In genomic region chr16:85139888-85140339, GRCh38 we compare ENCODE assay signal across 1 cellular context.
TF ChIP-seq lines count a peak whose summit lies in the region.

No MANE protein-coding gene starts in this region.

TF ChIP-seq in HepG2, 621 proteins besides CTCF, POLR2A, EP300 and RAD21 (continued from another document and continues in another):
- peak; percentile 49; the same call in 1 of the 2 replicates for TF ChIP-seq PRDM10 (CRISPR knock-in tag; IDR thresholded peaks at IDR 0.05; ENCODE audit: low read depth)
- no peak for TF ChIP-seq ZNF160 (CRISPR knock-in tag; IDR thresholded peaks at IDR 0.05)
- no peak for TF ChIP-seq SATB2 (CRISPR knock-in tag; IDR thresholded peaks at IDR 0.05)
- no peak for TF ChIP-seq FOSL1 (CRISPR knock-in tag; IDR thresholded peaks at IDR 0.05; ENCODE audit: borderline replicate concordance)
- TF ChIP-seq, protein P1, sequence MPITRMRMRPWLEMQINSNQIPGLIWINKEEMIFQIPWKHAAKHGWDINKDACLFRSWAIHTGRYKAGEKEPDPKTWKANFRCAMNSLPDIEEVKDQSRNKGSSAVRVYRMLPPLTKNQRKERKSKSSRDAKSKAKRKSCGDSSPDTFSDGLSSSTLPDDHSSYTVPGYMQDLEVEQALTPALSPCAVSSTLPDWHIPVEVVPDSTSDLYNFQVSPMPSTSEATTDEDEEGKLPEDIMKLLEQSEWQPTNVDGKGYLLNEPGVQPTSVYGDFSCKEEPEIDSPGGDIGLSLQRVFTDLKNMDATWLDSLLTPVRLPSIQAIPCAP (CRISPR knock-in tag; IDR thresholded peaks at IDR 0.05; ENCODE audit: low read depth): no peak
- no peak for TF ChIP-seq ZNF30 (CRISPR knock-in tag; IDR thresholded peaks at IDR 0.05)
- no peak for TF ChIP-seq ZNF577 (CRISPR knock-in tag; IDR thresholded peaks at IDR 0.05; ENCODE audit: borderline replicate concordance, low read depth)
- peak; percentile 38; the same call in 1 of the 2 replicates for TF ChIP-seq ZNF281 (CRISPR knock-in tag; IDR thresholded peaks at IDR 0.05; ENCODE audit: borderline replicate concordance)
- peak; percentile 53; the same call in 1 of the 2 replicates for TF ChIP-seq IRF2 (CRISPR knock-in tag; IDR thresholded peaks at IDR 0.05)
- TF ChIP-seq, protein P2, sequence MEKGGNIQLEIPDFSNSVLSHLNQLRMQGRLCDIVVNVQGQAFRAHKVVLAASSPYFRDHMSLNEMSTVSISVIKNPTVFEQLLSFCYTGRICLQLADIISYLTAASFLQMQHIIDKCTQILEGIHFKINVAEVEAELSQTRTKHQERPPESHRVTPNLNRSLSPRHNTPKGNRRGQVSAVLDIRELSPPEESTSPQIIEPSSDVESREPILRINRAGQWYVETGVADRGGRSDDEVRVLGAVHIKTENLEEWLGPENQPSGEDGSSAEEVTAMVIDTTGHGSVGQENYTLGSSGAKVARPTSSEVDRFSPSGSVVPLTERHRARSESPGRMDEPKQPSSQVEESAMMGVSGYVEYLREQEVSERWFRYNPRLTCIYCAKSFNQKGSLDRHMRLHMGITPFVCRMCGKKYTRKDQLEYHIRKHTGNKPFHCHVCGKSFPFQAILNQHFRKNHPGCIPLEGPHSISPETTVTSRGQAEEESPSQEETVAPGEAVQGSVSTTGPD (CRISPR knock-in tag; IDR thresholded peaks at IDR 0.05): no peak
- no peak for TF ChIP-seq TP53 (CRISPR knock-in tag; conservative IDR thresholded peaks at IDR 0.05)
- TF ChIP-seq ZFP37 (CRISPR knock-in tag; IDR thresholded peaks at IDR 0.05; ENCODE audit: borderline replicate concordance): no peak
- TF ChIP-seq ZBTB38 (CRISPR knock-in tag; IDR thresholded peaks at IDR 0.05): 0 out of 2 replicates have a peak, but pooled peaks have one; percentile 12
- TF ChIP-seq MXD4 (CRISPR knock-in tag; IDR thresholded peaks at IDR 0.05): no peak; the same call in 1 of the 2 replicates
- TF ChIP-seq U2AF2 (IDR thresholded peaks at IDR 0.05; ENCODE audit: low read depth, low read length): no peak
- peak; percentile 95 for TF ChIP-seq HNF4G (IDR thresholded peaks at IDR 0.05; ENCODE audit: borderline replicate concordance, low read depth, low read length)
- TF ChIP-seq HNF4G (CRISPR knock-in tag; IDR thresholded peaks at IDR 0.05; ENCODE audit: borderline replicate concordance, low read depth): peak; percentile 89; the same call in 1 of the 2 replicates
- TF ChIP-seq ZEB1 (IDR thresholded peaks at IDR 0.05; ENCODE audit: insufficient replicate concordance, low read depth): no peak
- TF ChIP-seq ZBED4 (CRISPR knock-in tag; IDR thresholded peaks at IDR 0.05; ENCODE audit: borderline replicate concordance): 0 out of 2 replicates have a peak, but pooled peaks have one; percentile 19
- no peak for TF ChIP-seq ZNF567 (CRISPR knock-in tag; IDR thresholded peaks at IDR 0.05; ENCODE audit: borderline replicate concordance)
- TF ChIP-seq ZNF549 (CRISPR knock-in tag; IDR thresholded peaks at IDR 0.05): no peak
- no peak for TF ChIP-seq GLI4 (CRISPR knock-in tag; IDR thresholded peaks at IDR 0.05; ENCODE audit: borderline replicate concordance)
- peak; percentile 67; the same call in 1 of the 2 replicates for TF ChIP-seq REPIN1 (CRISPR knock-in tag; IDR thresholded peaks at IDR 0.05; ENCODE audit: borderline replicate concordance, low read depth)
- no peak for TF ChIP-seq HNRNPK (IDR thresholded peaks at IDR 0.05; ENCODE audit: low read depth, low read length, poor library complexity, severe bottlenecking)
- no peak for TF ChIP-seq ZNF451 (CRISPR knock-in tag; IDR thresholded peaks at IDR 0.05)
- TF ChIP-seq, protein P3, sequence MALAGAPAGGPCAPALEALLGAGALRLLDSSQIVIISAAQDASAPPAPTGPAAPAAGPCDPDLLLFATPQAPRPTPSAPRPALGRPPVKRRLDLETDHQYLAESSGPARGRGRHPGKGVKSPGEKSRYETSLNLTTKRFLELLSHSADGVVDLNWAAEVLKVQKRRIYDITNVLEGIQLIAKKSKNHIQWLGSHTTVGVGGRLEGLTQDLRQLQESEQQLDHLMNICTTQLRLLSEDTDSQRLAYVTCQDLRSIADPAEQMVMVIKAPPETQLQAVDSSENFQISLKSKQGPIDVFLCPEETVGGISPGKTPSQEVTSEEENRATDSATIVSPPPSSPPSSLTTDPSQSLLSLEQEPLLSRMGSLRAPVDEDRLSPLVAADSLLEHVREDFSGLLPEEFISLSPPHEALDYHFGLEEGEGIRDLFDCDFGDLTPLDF (CRISPR knock-in tag; IDR thresholded peaks at IDR 0.05): no peak
- TF ChIP-seq EED (CRISPR knock-in tag; IDR thresholded peaks at IDR 0.05): no peak
- no peak; the same call in 1 of the 2 replicates for TF ChIP-seq TOPORS (CRISPR knock-in tag; IDR thresholded peaks at IDR 0.05)
- TF ChIP-seq ESRRA (CRISPR knock-in tag; IDR thresholded peaks at IDR 0.05; ENCODE audit: low read depth): 0 out of 2 replicates have a peak, but pooled peaks have one; percentile 63
- TF ChIP-seq, protein P4, sequence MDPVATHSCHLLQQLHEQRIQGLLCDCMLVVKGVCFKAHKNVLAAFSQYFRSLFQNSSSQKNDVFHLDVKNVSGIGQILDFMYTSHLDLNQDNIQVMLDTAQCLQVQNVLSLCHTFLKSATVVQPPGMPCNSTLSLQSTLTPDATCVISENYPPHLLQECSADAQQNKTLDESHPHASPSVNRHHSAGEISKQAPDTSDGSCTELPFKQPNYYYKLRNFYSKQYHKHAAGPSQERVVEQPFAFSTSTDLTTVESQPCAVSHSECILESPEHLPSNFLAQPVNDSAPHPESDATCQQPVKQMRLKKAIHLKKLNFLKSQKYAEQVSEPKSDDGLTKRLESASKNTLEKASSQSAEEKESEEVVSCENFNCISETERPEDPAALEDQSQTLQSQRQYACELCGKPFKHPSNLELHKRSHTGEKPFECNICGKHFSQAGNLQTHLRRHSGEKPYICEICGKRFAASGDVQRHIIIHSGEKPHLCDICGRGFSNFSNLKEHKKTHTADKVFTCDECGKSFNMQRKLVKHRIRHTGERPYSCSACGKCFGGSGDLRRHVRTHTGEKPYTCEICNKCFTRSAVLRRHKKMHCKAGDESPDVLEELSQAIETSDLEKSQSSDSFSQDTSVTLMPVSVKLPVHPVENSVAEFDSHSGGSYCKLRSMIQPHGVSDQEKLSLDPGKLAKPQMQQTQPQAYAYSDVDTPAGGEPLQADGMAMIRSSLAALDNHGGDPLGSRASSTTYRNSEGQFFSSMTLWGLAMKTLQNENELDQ (CRISPR knock-in tag; IDR thresholded peaks at IDR 0.05; ENCODE audit: borderline replicate concordance): no peak
- TF ChIP-seq ZNF484 (CRISPR knock-in tag; IDR thresholded peaks at IDR 0.05; ENCODE audit: borderline replicate concordance, low read depth): peak; percentile 82; the same call in 1 of the 2 replicates
- no peak for TF ChIP-seq ZNF562 (CRISPR knock-in tag; IDR thresholded peaks at IDR 0.05; ENCODE audit: borderline replicate concordance)
- TF ChIP-seq PHF8 (CRISPR knock-in tag; IDR thresholded peaks at IDR 0.05): peak; percentile 44; the same call in 1 of the 2 replicates
- peak; percentile 67; the same call in 1 of the 2 replicates for TF ChIP-seq PITX1 (CRISPR knock-in tag; IDR thresholded peaks at IDR 0.05)
- TF ChIP-seq ZNF724P (CRISPR knock-in tag; IDR thresholded peaks at IDR 0.05; ENCODE audit: borderline replicate concordance): 0 out of 2 replicates have a peak, but pooled peaks have one; percentile 41
- no peak for TF ChIP-seq NRL (CRISPR knock-in tag; IDR thresholded peaks at IDR 0.05; ENCODE audit: borderline replicate concordance)
- TF ChIP-seq ZNF264 (CRISPR knock-in tag; IDR thresholded peaks at IDR 0.05): no peak; the same call in 1 of the 2 replicates
- TF ChIP-seq ADNP (CRISPR knock-in tag; IDR thresholded peaks at IDR 0.05): peak; percentile 61; the same call in 1 of the 2 replicates
- no peak for TF ChIP-seq TCF7 (IDR thresholded peaks at IDR 0.05; ENCODE audit: low read depth)
- TF ChIP-seq KLF16 (CRISPR knock-in tag; IDR thresholded peaks at IDR 0.05): peak in 1 of 2 experiments; percentile 36; a peak in 1 of 4 replicates
- 0 out of 2 replicates have a peak, but pooled peaks have one; percentile 39 for TF ChIP-seq RCOR2 (CRISPR knock-in tag; IDR thresholded peaks at IDR 0.05)
- TF ChIP-seq BRD4 (CRISPR knock-in tag; IDR thresholded peaks at IDR 0.05): no peak
- TF ChIP-seq ETS1 (CRISPR knock-in tag; IDR thresholded peaks at IDR 0.05): no peak
- 0 out of 2 replicates have a peak, but pooled peaks have one; percentile 36 for TF ChIP-seq KDM5B (CRISPR knock-in tag; IDR thresholded peaks at IDR 0.05; ENCODE audit: borderline replicate concordance)
- no peak for TF ChIP-seq NFYC (CRISPR knock-in tag; IDR thresholded peaks at IDR 0.05)
- TF ChIP-seq CBX1 (IDR thresholded peaks at IDR 0.05; ENCODE audit: low read depth): no peak
